31 cellular contexts compared by ENCODE assay signal in the genomic region with DNA sequence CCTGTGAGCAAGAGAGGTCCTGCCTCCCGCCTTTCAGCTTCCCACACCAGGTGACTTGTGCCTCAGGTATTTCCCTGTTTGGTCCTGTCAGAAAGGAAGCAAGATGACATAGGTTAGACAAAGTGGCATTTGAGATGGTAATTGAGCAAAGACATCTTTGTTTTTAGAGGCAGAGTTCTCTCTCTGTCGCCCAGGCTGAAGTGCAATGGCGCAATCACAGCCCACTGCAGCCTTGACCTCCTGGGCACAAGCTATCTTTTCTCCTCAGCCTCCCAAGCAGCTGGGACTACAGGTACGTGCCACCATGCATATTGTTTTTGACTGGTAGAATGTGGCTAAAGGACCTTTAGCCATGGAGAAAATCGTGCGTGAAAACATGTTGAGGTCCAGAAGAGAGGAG.
"Had no signal": no experiment of that assay in that cellular context is flagged by ENCODE, and none has a peak within 500 bp of the region (broad histone marks: within the 10 kb centered on the region; RNA-seq: fewer than 3 reads in every experiment).

No MANE protein-coding gene starts in this region.

- H3K27me3 ChIP-seq: adrenal gland, body of pancreas, esophagus muscularis mucosa, foreskin keratinocyte, gastrocnemius medialis, heart left ventricle had no signal

- DNase-seq: activated B cell treated with CpG ODN at 0.5 μM for 24 hours; activated CD4-positive, alpha-beta T cell treated with anti-CD3 and anti-CD28 coated beads for 48 hours; activated CD4-positive, alpha-beta T cell treated with anti-CD3 and anti-CD28 coated beads, Interleukin-2, amount 50 U/mL, for 1 hour; activated CD4-positive, alpha-beta T cell treated with anti-CD3 and anti-CD28 coated beads, Interleukin-2, amount 50 U/mL, for 48 hours; activated CD8-positive, alpha-beta memory T cell treated with anti-CD3 and anti-CD28 coated beads for 24 hours; activated CD8-positive, alpha-beta T cell treated with anti-CD3 and anti-CD28 coated beads for 36 hours; activated effector memory CD4-positive, alpha-beta T cell treated with Interleukin-2 at 50 U/mL for 16 hours; activated naive CD4-positive, alpha-beta T cell treated with anti-CD3 and anti-CD28 coated beads for 36 hours; activated naive CD8-positive, alpha-beta T cell treated with anti-CD3 and anti-CD28 coated beads for 36 hours; activated naive CD8-positive, alpha-beta T cell treated with anti-CD3 and anti-CD28 coated beads, Interleukin-2, amount 50 U/mL, for 24 hours; activated T-cell treated with anti-CD3 and anti-CD28 coated beads, Interleukin-2, amount 50 U/mL, for 4 hours; amygdala; caudate nucleus; cortex of kidney; dermis blood vessel endothelial cell; effector CD4-positive, alpha-beta T cell; effector memory CD8-positive, alpha-beta T cell; erythroblast; foreskin keratinocyte; glutamatergic neuron; hypothalamus; T1000; WERI-Rb-1 had no signal

- ATAC-seq: activated CD4-positive, CD25-positive, alpha-beta regulatory T cell treated with anti-CD3 and anti-CD28 coated beads, Interleukin-2, amount 50 U/mL, for 24 hours; activated T-cell treated with anti-CD3 and anti-CD28 coated beads, Interleukin-2, amount 50 U/mL, for 4 hours; activated T-helper 17 cell treated with anti-CD3 and anti-CD28 coated beads, Interleukin-2, amount 50 U/mL, for 72 hours; body of pancreas; foreskin keratinocyte; gastrocnemius medialis had no signal

- H3K4me1 ChIP-seq: adrenal gland, body of pancreas, esophagus muscularis mucosa, foreskin keratinocyte, gastrocnemius medialis, heart left ventricle had no signal

- H3K4me3 ChIP-seq: adrenal gland, body of pancreas, esophagus muscularis mucosa, gastrocnemius medialis, heart left ventricle had no signal

- H3K27ac ChIP-seq: adrenal gland, body of pancreas, esophagus muscularis mucosa, foreskin keratinocyte, gastrocnemius medialis, heart left ventricle, WERI-Rb-1 had no signal

- FAIRE-seq: colon had no signal

- H3K36me3 ChIP-seq: adrenal gland, esophagus muscularis mucosa, gastrocnemius medialis, heart left ventricle, WERI-Rb-1 had no signal

- H3K9me3 ChIP-seq: adrenal gland, body of pancreas, esophagus muscularis mucosa, gastrocnemius medialis had no signal
